Comparison of ENCODE assay signal across 1 cellular context in the genomic region with DNA sequence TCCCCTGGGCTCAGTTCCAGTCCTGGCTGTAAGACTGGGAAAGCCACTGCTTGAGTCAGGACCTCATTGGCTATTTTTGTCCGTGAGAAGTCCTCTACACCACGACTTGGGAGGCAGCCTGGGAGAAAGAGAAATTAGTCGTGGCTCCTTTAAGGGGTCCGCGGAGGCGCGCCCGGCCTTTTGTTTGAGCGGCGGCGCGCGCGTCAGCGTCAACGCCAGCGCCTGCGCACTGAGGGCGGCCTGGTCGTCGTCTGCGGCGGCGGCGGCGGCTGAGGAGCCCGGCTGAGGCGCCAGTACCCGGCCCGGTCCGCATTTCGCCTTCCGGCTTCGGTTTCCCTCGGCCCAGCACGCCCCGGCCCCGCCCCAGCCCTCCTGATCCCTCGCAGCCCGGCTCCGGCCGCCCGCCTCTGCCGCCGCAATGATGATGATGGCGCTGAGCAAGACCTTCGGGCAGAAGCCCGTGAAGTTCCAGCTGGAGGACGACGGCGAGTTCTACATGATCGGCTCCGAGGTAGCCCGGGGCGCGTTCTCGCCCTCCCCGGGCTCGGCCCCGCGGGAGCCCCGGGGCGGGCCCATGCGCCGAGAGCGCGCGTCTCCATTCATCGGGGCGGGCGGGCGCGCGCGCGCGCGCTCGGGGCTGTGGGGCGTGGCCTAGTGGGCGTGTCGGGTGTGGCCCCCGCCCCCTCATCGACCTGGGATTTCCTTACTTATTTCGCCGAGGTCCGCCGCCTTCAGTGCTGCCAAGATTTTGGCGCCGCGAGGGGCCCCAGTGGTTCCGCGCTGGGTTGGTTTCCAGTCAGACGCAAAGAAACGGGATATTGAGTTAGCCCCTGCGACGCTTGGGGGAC.
TF ChIP-seq lines count a peak whose summit lies in the region.

A gene (plus strand): TSS at position 215 of the 848 bp plus-strand sequence. CDS start 204 bp downstream, at position 419.

TF ChIP-seq in HepG2, 621 proteins besides CTCF, POLR2A, EP300 and RAD21 (continued from another document and continues in another):
- TF ChIP-seq, protein P1, sequence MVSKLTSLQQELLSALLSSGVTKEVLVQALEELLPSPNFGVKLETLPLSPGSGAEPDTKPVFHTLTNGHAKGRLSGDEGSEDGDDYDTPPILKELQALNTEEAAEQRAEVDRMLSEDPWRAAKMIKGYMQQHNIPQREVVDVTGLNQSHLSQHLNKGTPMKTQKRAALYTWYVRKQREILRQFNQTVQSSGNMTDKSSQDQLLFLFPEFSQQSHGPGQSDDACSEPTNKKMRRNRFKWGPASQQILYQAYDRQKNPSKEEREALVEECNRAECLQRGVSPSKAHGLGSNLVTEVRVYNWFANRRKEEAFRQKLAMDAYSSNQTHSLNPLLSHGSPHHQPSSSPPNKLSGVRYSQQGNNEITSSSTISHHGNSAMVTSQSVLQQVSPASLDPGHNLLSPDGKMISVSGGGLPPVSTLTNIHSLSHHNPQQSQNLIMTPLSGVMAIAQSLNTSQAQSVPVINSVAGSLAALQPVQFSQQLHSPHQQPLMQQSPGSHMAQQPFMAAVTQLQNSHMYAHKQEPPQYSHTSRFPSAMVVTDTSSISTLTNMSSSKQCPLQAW (CRISPR knock-in tag; IDR thresholded peaks at IDR 0.05): 0 out of 2 replicates have a peak, but pooled peaks have one; percentile 7
- TF ChIP-seq, protein P2, sequence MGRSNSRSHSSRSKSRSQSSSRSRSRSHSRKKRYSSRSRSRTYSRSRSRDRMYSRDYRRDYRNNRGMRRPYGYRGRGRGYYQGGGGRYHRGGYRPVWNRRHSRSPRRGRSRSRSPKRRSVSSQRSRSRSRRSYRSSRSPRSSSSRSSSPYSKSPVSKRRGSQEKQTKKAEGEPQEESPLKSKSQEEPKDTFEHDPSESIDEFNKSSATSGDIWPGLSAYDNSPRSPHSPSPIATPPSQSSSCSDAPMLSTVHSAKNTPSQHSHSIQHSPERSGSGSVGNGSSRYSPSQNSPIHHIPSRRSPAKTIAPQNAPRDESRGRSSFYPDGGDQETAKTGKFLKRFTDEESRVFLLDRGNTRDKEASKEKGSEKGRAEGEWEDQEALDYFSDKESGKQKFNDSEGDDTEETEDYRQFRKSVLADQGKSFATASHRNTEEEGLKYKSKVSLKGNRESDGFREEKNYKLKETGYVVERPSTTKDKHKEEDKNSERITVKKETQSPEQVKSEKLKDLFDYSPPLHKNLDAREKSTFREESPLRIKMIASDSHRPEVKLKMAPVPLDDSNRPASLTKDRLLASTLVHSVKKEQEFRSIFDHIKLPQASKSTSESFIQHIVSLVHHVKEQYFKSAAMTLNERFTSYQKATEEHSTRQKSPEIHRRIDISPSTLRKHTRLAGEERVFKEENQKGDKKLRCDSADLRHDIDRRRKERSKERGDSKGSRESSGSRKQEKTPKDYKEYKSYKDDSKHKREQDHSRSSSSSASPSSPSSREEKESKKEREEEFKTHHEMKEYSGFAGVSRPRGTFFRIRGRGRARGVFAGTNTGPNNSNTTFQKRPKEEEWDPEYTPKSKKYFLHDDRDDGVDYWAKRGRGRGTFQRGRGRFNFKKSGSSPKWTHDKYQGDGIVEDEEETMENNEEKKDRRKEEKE (IDR thresholded peaks at IDR 0.05): no peak
- TF ChIP-seq ZBTB42 (CRISPR knock-in tag; IDR thresholded peaks at IDR 0.05) (no peak), RXRB (CRISPR knock-in tag; IDR thresholded peaks at IDR 0.05; ENCODE audit: borderline replicate concordance) (0 out of 2 replicates have a peak, but pooled peaks have one; percentile 8), ZNF549 (CRISPR knock-in tag; IDR thresholded peaks at IDR 0.05) (no peak), SMAD3 (CRISPR knock-in tag; IDR thresholded peaks at IDR 0.05) (0 out of 2 replicates have a peak, but pooled peaks have one; percentile 43), ZBTB7A (CRISPR knock-in tag; IDR thresholded peaks at IDR 0.05) (no peak), ZNF451 (CRISPR knock-in tag; IDR thresholded peaks at IDR 0.05) (peak; percentile 43; the same call in 1 of the 2 replicates), ZNF430 (CRISPR knock-in tag; IDR thresholded peaks at IDR 0.05) (no peak), MEIS1 (CRISPR knock-in tag; IDR thresholded peaks at IDR 0.05; ENCODE audit: borderline replicate concordance) (no peak), DNMT3B (CRISPR knock-in tag; conservative IDR thresholded peaks at IDR 0.05) (no peak), ZNF264 (CRISPR knock-in tag; IDR thresholded peaks at IDR 0.05) (0 out of 2 replicates have a peak, but pooled peaks have one; percentile 23), RFX1 (IDR thresholded peaks at IDR 0.05) (no peak), ZNF607 (CRISPR knock-in tag; IDR thresholded peaks at IDR 0.05; ENCODE audit: borderline replicate concordance) (peak; percentile 87; the same call in 1 of the 2 replicates), EZH2 (conservative IDR thresholded peaks at IDR 0.05; ENCODE audit: low read depth, low read length) (no peak), NAIF1 (CRISPR knock-in tag; IDR thresholded peaks at IDR 0.05; ENCODE audit: borderline replicate concordance) (no peak), TCF7L2 (IDR thresholded peaks at IDR 0.05; ENCODE audit: low read depth, low read length) (no peak), SIN3B (IDR thresholded peaks at IDR 0.05; ENCODE audit: low read length) (no peak), NFE2L2 (IDR thresholded peaks at IDR 0.05; ENCODE audit: low read length) (no peak), PCBP2 (optimal IDR thresholded peaks at IDR 0.05; ENCODE audit: low read depth, low read length, poor library complexity, severe bottlenecking) (no peak), ZNF777 (CRISPR knock-in tag; IDR thresholded peaks at IDR 0.05) (peak; percentile 37; the same call in 1 of the 2 replicates), ZNF207 (IDR thresholded peaks at IDR 0.05; ENCODE audit: borderline replicate concordance) (no peak), ZNF354B (CRISPR knock-in tag; IDR thresholded peaks at IDR 0.05) (no peak), CREM (IDR thresholded peaks at IDR 0.05) (no peak), CREM (CRISPR knock-in tag; IDR thresholded peaks at IDR 0.05) (no peak), PLRG1 (conservative IDR thresholded peaks at IDR 0.05) (no peak), ZNF10 (CRISPR knock-in tag; IDR thresholded peaks at IDR 0.05; ENCODE audit: borderline replicate concordance, low read depth) (no peak), EEA1 (CRISPR knock-in tag; IDR thresholded peaks at IDR 0.05; ENCODE audit: borderline replicate concordance) (no peak), GATAD2A (CRISPR knock-in tag; IDR thresholded peaks at IDR 0.05) (no peak), FIP1L1 (IDR thresholded peaks at IDR 0.05; ENCODE audit: borderline replicate concordance, insufficient read depth, low read depth, low read length) (no peak), FOXC1 (CRISPR knock-in tag; IDR thresholded peaks at IDR 0.05; ENCODE audit: borderline replicate concordance) (0 out of 2 replicates have a peak, but pooled peaks have one; percentile 10), ZBTB1 (CRISPR knock-in tag; IDR thresholded peaks at IDR 0.05; ENCODE audit: borderline replicate concordance) (no peak)
- TF ChIP-seq, protein P3, sequence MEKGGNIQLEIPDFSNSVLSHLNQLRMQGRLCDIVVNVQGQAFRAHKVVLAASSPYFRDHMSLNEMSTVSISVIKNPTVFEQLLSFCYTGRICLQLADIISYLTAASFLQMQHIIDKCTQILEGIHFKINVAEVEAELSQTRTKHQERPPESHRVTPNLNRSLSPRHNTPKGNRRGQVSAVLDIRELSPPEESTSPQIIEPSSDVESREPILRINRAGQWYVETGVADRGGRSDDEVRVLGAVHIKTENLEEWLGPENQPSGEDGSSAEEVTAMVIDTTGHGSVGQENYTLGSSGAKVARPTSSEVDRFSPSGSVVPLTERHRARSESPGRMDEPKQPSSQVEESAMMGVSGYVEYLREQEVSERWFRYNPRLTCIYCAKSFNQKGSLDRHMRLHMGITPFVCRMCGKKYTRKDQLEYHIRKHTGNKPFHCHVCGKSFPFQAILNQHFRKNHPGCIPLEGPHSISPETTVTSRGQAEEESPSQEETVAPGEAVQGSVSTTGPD (CRISPR knock-in tag; IDR thresholded peaks at IDR 0.05): no peak
- TF ChIP-seq, protein P4, sequence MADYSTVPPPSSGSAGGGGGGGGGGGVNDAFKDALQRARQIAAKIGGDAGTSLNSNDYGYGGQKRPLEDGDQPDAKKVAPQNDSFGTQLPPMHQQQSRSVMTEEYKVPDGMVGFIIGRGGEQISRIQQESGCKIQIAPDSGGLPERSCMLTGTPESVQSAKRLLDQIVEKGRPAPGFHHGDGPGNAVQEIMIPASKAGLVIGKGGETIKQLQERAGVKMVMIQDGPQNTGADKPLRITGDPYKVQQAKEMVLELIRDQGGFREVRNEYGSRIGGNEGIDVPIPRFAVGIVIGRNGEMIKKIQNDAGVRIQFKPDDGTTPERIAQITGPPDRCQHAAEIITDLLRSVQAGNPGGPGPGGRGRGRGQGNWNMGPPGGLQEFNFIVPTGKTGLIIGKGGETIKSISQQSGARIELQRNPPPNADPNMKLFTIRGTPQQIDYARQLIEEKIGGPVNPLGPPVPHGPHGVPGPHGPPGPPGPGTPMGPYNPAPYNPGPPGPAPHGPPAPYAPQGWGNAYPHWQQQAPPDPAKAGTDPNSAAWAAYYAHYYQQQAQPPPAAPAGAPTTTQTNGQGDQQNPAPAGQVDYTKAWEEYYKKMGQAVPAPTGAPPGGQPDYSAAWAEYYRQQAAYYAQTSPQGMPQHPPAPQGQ (CRISPR knock-in tag; IDR thresholded peaks at IDR 0.05; ENCODE audit: borderline replicate concordance): no peak
- TF ChIP-seq, protein P5, sequence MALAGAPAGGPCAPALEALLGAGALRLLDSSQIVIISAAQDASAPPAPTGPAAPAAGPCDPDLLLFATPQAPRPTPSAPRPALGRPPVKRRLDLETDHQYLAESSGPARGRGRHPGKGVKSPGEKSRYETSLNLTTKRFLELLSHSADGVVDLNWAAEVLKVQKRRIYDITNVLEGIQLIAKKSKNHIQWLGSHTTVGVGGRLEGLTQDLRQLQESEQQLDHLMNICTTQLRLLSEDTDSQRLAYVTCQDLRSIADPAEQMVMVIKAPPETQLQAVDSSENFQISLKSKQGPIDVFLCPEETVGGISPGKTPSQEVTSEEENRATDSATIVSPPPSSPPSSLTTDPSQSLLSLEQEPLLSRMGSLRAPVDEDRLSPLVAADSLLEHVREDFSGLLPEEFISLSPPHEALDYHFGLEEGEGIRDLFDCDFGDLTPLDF (CRISPR knock-in tag; IDR thresholded peaks at IDR 0.05): 0 out of 2 replicates have a peak, but pooled peaks have one; percentile 9
- TF ChIP-seq, protein P6, sequence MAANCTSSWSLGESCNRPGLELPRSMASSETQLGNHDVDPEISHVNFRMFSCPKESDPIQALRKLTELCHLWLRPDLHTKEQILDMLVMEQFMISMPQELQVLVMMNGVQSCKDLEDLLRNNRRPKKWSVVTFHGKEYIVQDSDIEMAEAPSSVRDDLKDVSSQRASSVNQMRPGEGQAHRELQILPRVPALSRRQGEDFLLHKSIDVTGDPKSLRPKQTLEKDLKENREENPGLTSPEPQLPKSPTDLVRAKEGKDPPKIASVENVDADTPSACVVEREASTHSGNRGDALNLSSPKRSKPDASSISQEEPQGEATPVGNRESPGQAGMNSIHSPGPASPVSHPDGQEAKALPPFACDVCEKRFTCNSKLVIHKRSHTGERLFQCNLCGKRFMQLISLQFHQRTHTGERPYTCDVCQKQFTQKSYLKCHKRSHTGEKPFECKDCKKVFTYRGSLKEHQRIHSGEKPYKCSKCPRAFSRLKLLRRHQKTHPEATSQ (CRISPR knock-in tag; IDR thresholded peaks at IDR 0.05; ENCODE audit: borderline replicate concordance): no peak
- TF ChIP-seq, protein P7, sequence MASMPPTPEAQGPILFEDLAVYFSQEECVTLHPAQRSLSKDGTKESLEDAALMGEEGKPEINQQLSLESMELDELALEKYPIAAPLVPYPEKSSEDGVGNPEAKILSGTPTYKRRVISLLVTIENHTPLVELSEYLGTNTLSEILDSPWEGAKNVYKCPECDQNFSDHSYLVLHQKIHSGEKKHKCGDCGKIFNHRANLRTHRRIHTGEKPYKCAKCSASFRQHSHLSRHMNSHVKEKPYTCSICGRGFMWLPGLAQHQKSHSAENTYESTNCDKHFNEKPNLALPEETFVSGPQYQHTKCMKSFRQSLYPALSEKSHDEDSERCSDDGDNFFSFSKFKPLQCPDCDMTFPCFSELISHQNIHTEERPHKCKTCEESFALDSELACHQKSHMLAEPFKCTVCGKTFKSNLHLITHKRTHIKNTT (CRISPR knock-in tag; IDR thresholded peaks at IDR 0.05): no peak
- TF ChIP-seq, protein P8, sequence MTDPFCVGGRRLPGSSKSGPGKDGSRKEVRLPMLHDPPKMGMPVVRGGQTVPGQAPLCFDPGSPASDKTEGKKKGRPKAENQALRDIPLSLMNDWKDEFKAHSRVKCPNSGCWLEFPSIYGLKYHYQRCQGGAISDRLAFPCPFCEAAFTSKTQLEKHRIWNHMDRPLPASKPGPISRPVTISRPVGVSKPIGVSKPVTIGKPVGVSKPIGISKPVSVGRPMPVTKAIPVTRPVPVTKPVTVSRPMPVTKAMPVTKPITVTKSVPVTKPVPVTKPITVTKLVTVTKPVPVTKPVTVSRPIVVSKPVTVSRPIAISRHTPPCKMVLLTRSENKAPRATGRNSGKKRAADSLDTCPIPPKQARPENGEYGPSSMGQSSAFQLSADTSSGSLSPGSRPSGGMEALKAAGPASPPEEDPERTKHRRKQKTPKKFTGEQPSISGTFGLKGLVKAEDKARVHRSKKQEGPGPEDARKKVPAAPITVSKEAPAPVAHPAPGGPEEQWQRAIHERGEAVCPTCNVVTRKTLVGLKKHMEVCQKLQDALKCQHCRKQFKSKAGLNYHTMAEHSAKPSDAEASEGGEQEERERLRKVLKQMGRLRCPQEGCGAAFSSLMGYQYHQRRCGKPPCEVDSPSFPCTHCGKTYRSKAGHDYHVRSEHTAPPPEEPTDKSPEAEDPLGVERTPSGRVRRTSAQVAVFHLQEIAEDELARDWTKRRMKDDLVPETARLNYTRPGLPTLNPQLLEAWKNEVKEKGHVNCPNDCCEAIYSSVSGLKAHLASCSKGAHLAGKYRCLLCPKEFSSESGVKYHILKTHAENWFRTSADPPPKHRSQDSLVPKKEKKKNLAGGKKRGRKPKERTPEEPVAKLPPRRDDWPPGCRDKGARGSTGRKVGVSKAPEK (CRISPR knock-in tag; IDR thresholded peaks at IDR 0.05; ENCODE audit: borderline replicate concordance): no peak
- TF ChIP-seq, protein P9, sequence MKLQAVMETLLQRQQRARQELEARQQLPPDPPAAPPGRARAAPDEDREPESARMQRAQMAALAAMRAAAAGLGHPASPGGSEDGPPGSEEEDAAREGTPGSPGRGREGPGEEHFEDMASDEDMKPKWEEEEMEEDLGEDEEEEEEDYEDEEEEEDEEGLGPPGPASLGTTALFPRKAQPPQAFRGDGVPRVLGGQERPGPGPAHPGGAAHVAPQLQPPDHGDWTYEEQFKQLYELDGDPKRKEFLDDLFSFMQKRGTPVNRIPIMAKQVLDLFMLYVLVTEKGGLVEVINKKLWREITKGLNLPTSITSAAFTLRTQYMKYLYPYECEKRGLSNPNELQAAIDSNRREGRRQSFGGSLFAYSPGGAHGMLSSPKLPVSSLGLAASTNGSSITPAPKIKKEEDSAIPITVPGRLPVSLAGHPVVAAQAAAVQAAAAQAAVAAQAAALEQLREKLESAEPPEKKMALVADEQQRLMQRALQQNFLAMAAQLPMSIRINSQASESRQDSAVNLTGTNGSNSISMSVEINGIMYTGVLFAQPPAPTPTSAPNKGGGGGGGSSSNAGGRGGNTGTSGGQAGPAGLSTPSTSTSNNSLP (IDR thresholded peaks at IDR 0.05; ENCODE audit: low read depth, low read length): no peak
- TF ChIP-seq, protein P10, sequence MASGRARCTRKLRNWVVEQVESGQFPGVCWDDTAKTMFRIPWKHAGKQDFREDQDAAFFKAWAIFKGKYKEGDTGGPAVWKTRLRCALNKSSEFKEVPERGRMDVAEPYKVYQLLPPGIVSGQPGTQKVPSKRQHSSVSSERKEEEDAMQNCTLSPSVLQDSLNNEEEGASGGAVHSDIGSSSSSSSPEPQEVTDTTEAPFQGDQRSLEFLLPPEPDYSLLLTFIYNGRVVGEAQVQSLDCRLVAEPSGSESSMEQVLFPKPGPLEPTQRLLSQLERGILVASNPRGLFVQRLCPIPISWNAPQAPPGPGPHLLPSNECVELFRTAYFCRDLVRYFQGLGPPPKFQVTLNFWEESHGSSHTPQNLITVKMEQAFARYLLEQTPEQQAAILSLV (CRISPR knock-in tag; IDR thresholded peaks at IDR 0.05; ENCODE audit: borderline replicate concordance): peak; percentile 37; the same call in 1 of the 2 replicates
